Comparison of ENCODE assay signal across 23 cellular contexts in the genomic region with DNA sequence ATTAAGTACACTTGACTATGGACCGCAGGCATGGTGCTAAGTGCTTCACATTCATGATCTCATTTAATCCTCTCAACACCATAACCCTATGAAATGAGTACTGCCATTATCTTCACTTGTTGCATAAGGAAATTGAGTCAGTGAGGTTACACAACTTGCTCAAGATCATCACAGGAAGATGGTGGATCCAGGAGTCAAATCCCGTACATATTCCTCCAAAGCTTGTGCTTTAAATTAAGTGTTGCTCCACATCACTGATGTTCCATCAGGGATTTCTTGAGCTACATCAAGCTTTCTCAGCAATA.
DNase-seq lines count a peak whose midpoint lies in the region; ATAC-seq, FAIRE-seq and TF ChIP-seq lines count a peak whose summit lies in the region.
"Had no signal": no experiment of that assay in that cellular context is flagged by ENCODE, and none has a peak within 500 bp of the region (broad histone marks: within the 10 kb centered on the region; RNA-seq: fewer than 3 reads in every experiment).

No MANE protein-coding gene starts in this region.

- no peaks in the 10 kb centered on the region for H3K36me3 Mint-ChIP-seq in activated T-cell treated with anti-CD3 and anti-CD28 coated beads, Interleukin-2, amount 50 U/mL, for 24 hours (ENCODE audit: low read depth)

- H3K4me1 ChIP-seq in endothelial cell of umbilical vein (ENCODE audit: control insufficient read depth, extremely low read depth, insufficient read depth, low read length) (peaks cover 18% of the 10 kb centered on the region), foreskin keratinocyte (peaks cover 32% of the 10 kb centered on the region), hepatocyte (ENCODE audit: insufficient read depth) (no peaks in the 10 kb centered on the region)
- H3K4me1 ChIP-seq: body of pancreas had no signal

- H3K4me3 ChIP-seq in endothelial cell of umbilical vein (replicated peaks in 1 of 3; ENCODE audit: insufficient read depth in 1 of 3, low read depth in 1 of 3, low read length in 3 of 3) (no peak overlapping the region), hepatocyte (no peak overlapping the region)
- H3K4me3 ChIP-seq: body of pancreas, esophagus squamous epithelium, GM23338, prostate gland, suprapubic skin had no signal

- no peak for FAIRE-seq in endothelial cell of umbilical vein (lab: Jason Lieb, UNC)
- FAIRE-seq: colon had no signal

- 74% methylated on average over 2 of the region's 2 CpGs for WGBS in hepatocyte (ENCODE audit: low lambda C conversion rate, missing lambda C conversion rate)

- H3K79me2 ChIP-seq in endothelial cell of umbilical vein (ENCODE audit: control insufficient read depth, insufficient read depth, low read length) (no peaks in the 10 kb centered on the region), hepatocyte (no peaks in the 10 kb centered on the region)

- peak overlapping the region; percentile 63 for H2AFZ ChIP-seq in endothelial cell of umbilical vein (ENCODE audit: low read depth, low read length)
- H2AFZ ChIP-seq in hepatocyte, result no peak overlapping the region
- H2AFZ ChIP-seq: GM23338 had no signal

- TF ChIP-seq CTCF in endothelial cell of umbilical vein (IDR thresholded peaks at IDR 0.05; ENCODE audit: extremely low read depth in 1 of 2, insufficient read depth in 1 of 2, low read depth in 1 of 2, low read length in 2 of 2) (no peak), foreskin keratinocyte (conservative IDR thresholded peaks at IDR 0.05) (no peak), hepatocyte (IDR thresholded peaks at IDR 0.05; ENCODE audit: poor library complexity) (no peak)

- no peak overlapping the region for H3K27ac Mint-ChIP-seq in activated T-cell treated with anti-CD3 and anti-CD28 coated beads, Interleukin-2, amount 50 U/mL, for 24 hours
- H3K27ac Mint-ChIP-seq: CD4-positive, alpha-beta T cell; GM23338 had no signal

- no peaks in the 10 kb centered on the region for H3K9me1 ChIP-seq in endothelial cell of umbilical vein (replicated peaks; ENCODE audit: control insufficient read depth, extremely low read depth, insufficient read depth, low read length)

- H3K4me2 ChIP-seq in endothelial cell of umbilical vein (ENCODE audit: insufficient read depth, low read length), result no peak overlapping the region
- H3K4me2 ChIP-seq in hepatocyte, result no peak overlapping the region
- H3K4me2 ChIP-seq: GM23338, KMS-11 had no signal

- H3K4me1 Mint-ChIP-seq in activated T-cell treated with anti-CD3 and anti-CD28 coated beads, Interleukin-2, amount 50 U/mL, for 24 hours (ENCODE audit: low read depth), result peaks cover 8% of the 10 kb centered on the region
- H3K4me1 Mint-ChIP-seq: GM23338 had no signal

- intact Hi-C loops in endothelial cell of umbilical vein (cut with micrococcal nuclease), result loop anchor here (2.0 to 5.0 kb wide), 2 partner anchors 100 to 738 kb away; no protein-coding TSS in a partner anchor

- H3K9me3 ChIP-seq in endothelial cell of umbilical vein (replicated peaks; ENCODE audit: control insufficient read depth, insufficient read depth, low read length), result no peaks in the 10 kb centered on the region
- no peaks in the 10 kb centered on the region for H3K9me3 ChIP-seq in hepatocyte (ENCODE audit: low read depth)
- H3K9me3 ChIP-seq: body of pancreas, esophagus squamous epithelium, prostate gland, suprapubic skin had no signal

- no peak overlapping the region for H3K4me3 Mint-ChIP-seq in activated T-cell treated with anti-CD3 and anti-CD28 coated beads, Interleukin-2, amount 50 U/mL, for 24 hours
- H3K4me3 Mint-ChIP-seq: CD4-positive, alpha-beta T cell; GM23338 had no signal

- peak overlapping the region; percentile 93 for H3K9ac ChIP-seq in endothelial cell of umbilical vein (replicated peaks; ENCODE audit: extremely low read depth, insufficient read depth, low read length)
- H3K9ac ChIP-seq: KMS-11 had no signal

- H3K9me3 Mint-ChIP-seq in activated T-cell treated with anti-CD3 and anti-CD28 coated beads, Interleukin-2, amount 50 U/mL, for 24 hours, result no peaks in the 10 kb centered on the region
- H3K9me3 Mint-ChIP-seq: CD4-positive, alpha-beta T cell; GM23338 had no signal

- CTCF ChIA-PET in endothelial cell of umbilical vein (lab: Charles Lee), result no interaction called here

- H3K27me3 ChIP-seq in endothelial cell of umbilical vein (ENCODE audit: control insufficient read depth in 2 of 2, insufficient read depth in 2 of 2, low read length in 2 of 2) (no peaks in the 10 kb centered on the region), foreskin keratinocyte (no peaks in the 10 kb centered on the region), hepatocyte (no peaks in the 10 kb centered on the region)
- H3K27me3 ChIP-seq: body of pancreas, esophagus squamous epithelium, suprapubic skin had no signal

- TF ChIP-seq POLR2A in endothelial cell of umbilical vein (IDR thresholded peaks at IDR 0.05; ENCODE audit: low read depth, low read length), result no peak
- no peak for TF ChIP-seq POLR2A in erythroblast (IDR thresholded peaks at IDR 0.05; ENCODE audit: low read length)

- no peaks in the 10 kb centered on the region for H3K9me2 ChIP-seq in hepatocyte (replicated peaks; ENCODE audit: insufficient read depth)

- DNase-seq in NCI-H226 (peak; percentile 6), endothelial cell of umbilical vein (ENCODE audit: low read depth, low spot score) (no peak), foreskin keratinocyte (peak in 1 of 2 donors; percentile 12), cerebellum (ENCODE audit: low spot score) (no peak), erythroblast (lab: John Stamatoyannopoulos, UW) (no peak), hepatocyte (ENCODE audit: low spot score) (no peak)
- no peak for DNase-seq in activated T-cell treated with anti-CD3 and anti-CD28 coated beads, Interleukin-2, amount 50 U/mL, for 24 hours
- DNase-seq: activated CD4-positive, alpha-beta T cell treated with anti-CD3 and anti-CD28 coated beads for 4 hours; activated gamma-delta T cell treated with Interleukin-2 at 50 U/mL for 16 hours; body of pancreas; CD4-positive, alpha-beta T cell; effector CD4-positive, alpha-beta T cell; esophagus squamous epithelium; NCI-H446 treated with DMSO at 0.1 percent for 48 hours; stimulated activated CD4-positive, alpha-beta T cell treated with anti-CD3 and anti-CD28 coated beads, Interleukin-15, amount 100 ng/mL, for 24 hours; stimulated activated naive CD4-positive, alpha-beta T cell had no signal

- H3K27me3 Mint-ChIP-seq in activated T-cell treated with anti-CD3 and anti-CD28 coated beads, Interleukin-2, amount 50 U/mL, for 24 hours, result peaks cover 36% of the 10 kb centered on the region
- H3K27me3 Mint-ChIP-seq: CD4-positive, alpha-beta T cell had no signal

- H4K20me1 ChIP-seq in endothelial cell of umbilical vein (replicated peaks; ENCODE audit: control insufficient read depth, extremely low read depth, insufficient read depth, low read length), result no peaks in the 10 kb centered on the region
- no peaks in the 10 kb centered on the region for H4K20me1 ChIP-seq in hepatocyte (ENCODE audit: insufficient read depth, poor library complexity, severe bottlenecking)

- dilution Hi-C loops in endothelial cell of umbilical vein (cut with MboI; ENCODE audit: extremely low pct_ligation_motif_present, low sequenced_read_pairs), result no loop called here

- H3K36me3 ChIP-seq in endothelial cell of umbilical vein (ENCODE audit: control insufficient read depth in 2 of 2, extremely low read depth in 1 of 2, insufficient read depth in 2 of 2, low read length in 2 of 2), result no peaks in the 10 kb centered on the region
- H3K36me3 ChIP-seq in hepatocyte (replicated peaks; ENCODE audit: insufficient read depth, low read depth), result no peaks in the 10 kb centered on the region
- H3K36me3 ChIP-seq: esophagus squamous epithelium, prostate gland, suprapubic skin had no signal

- ATAC-seq in foreskin keratinocyte, result no peak
- ATAC-seq: body of pancreas, GM23338, Right ventricle myocardium inferior, sciatic nerve had no signal

- BruUV-seq in endothelial cell of umbilical vein (replicated peaks; lab: Mats Ljungman, UMichigan), result no TSS peak

- peak overlapping the region; percentile 93 for H3K27ac ChIP-seq in endothelial cell of umbilical vein (ENCODE audit: insufficient read depth, low read depth, low read length)
- H3K27ac ChIP-seq in foreskin keratinocyte, result peak overlapping the region; percentile 98
- no peak overlapping the region for H3K27ac ChIP-seq in hepatocyte
- H3K27ac ChIP-seq: body of pancreas, esophagus squamous epithelium, KMS-11, prostate gland, suprapubic skin had no signal

- POLR2A ChIA-PET in endothelial cell of umbilical vein (lab: Charles Lee), result no interaction called here

TF ChIP-seq in endothelial cell of umbilical vein, 7 proteins besides CTCF, POLR2A, EP300 and RAD21:
- TF ChIP-seq, protein P1, sequence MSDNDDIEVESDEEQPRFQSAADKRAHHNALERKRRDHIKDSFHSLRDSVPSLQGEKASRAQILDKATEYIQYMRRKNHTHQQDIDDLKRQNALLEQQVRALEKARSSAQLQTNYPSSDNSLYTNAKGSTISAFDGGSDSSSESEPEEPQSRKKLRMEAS (IDR thresholded peaks at IDR 0.05; ENCODE audit: insufficient read depth, insufficient read length), result no peak
- TF ChIP-seq FOS (IDR thresholded peaks at IDR 0.05; ENCODE audit: borderline replicate concordance, insufficient read depth, low read length) (no peak), POLR2AphosphoS5 (IDR thresholded peaks at IDR 0.05; ENCODE audit: insufficient read depth, low read depth, low read length) (no peak), GATA2 (IDR thresholded peaks at IDR 0.05; ENCODE audit: insufficient read depth, insufficient read length, low read depth, low read length) (no peak), EZH2 (IDR thresholded peaks at IDR 0.05; ENCODE audit: borderline replicate concordance, low read depth, low read length, severe bottlenecking) (no peak)
